8 cellular contexts compared by ENCODE assay signal in genomic region chr3:11405323-11405722, GRCh38.
"Had no signal": no experiment of that assay in that cellular context is flagged by ENCODE, and none has a peak within 500 bp of the region (broad histone marks: within the 10 kb centered on the region; RNA-seq: fewer than 3 reads in every experiment).

No MANE protein-coding gene starts in this region.

- FAIRE-seq: G401.6, GM12878, GM12891, GM12892, GM18507, GM19239 had no signal

- ATAC-seq: GM12878 had no signal

- H3K4me3 ChIP-seq: GM12878 had no signal

- DNase-seq: GDM1, GF-D8 had no signal
